In the genomic region with DNA sequence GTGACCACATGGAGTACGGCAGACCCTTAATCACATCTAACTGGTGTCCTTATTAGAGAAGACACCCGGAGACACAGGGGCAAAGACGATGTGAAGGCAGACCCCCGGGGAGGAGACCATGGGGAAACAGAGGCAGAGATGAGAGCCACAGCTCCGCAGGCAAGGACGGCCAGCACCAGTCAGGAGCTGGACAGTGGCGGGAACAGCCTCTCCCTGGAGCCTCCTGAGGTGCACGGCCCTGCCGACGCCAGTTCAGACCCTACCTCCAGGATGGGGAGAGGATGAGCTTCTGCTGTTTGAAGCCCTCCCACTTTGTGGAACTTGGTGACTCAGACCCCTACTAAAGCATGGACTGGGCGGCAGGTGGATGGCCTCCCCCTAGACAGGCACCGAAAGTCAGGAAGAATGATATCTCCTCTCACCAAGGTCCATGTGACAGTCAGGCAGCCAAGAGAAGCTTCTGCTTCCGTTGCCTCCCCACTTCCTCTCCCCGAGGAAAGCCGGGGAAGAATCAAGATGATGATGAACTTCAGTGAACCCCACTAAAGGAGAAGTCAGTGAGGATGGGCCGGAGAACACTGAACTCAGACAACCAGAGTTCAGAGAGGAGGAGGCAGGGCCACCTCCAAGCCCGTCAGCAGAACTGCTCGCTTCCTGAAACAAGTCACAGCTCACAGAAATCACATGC, we compare ENCODE assay signal across 1 cellular context.
A peak's percentile ranks its signal among the peaks of the same experiment; 100 is the strongest.
TF ChIP-seq lines count a peak whose summit lies in the region.

No MANE protein-coding gene starts in this region.

TF ChIP-seq in K562, 482 proteins besides CTCF, POLR2A, EP300 and RAD21 (continued from another document):
- TF ChIP-seq, protein P1, sequence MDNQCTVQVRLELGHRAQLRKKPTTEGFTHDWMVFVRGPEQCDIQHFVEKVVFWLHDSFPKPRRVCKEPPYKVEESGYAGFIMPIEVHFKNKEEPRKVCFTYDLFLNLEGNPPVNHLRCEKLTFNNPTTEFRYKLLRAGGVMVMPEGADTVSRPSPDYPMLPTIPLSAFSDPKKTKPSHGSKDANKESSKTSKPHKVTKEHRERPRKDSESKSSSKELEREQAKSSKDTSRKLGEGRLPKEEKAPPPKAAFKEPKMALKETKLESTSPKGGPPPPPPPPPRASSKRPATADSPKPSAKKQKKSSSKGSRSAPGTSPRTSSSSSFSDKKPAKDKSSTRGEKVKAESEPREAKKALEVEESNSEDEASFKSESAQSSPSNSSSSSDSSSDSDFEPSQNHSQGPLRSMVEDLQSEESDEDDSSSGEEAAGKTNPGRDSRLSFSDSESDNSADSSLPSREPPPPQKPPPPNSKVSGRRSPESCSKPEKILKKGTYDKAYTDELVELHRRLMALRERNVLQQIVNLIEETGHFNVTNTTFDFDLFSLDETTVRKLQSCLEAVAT (IDR thresholded peaks at IDR 0.05) = no peak
- TF ChIP-seq GABPA (tag; conservative IDR thresholded peaks at IDR 0.05; ENCODE audit: low read depth) = peak; percentile 50
- 0 out of 2 replicates have a peak, but pooled peaks have one; percentile 35 for TF ChIP-seq CTBP1 (IDR thresholded peaks at IDR 0.05; ENCODE audit: borderline replicate concordance)
- no peak for TF ChIP-seq CBX1 (IDR thresholded peaks at IDR 0.05; ENCODE audit: low read depth)
- no peak for TF ChIP-seq ASH1L (IDR thresholded peaks at IDR 0.05; ENCODE audit: borderline replicate concordance, low read depth, partially characterized antibody)
- peak; percentile 34; the same call in 1 of the 2 replicates for TF ChIP-seq ETV1 (tag; conservative IDR thresholded peaks at IDR 0.05; ENCODE audit: low read depth)
- TF ChIP-seq, protein P2, sequence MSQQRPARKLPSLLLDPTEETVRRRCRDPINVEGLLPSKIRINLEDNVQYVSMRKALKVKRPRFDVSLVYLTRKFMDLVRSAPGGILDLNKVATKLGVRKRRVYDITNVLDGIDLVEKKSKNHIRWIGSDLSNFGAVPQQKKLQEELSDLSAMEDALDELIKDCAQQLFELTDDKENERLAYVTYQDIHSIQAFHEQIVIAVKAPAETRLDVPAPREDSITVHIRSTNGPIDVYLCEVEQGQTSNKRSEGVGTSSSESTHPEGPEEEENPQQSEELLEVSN (IDR thresholded peaks at IDR 0.05; ENCODE audit: borderline replicate concordance in 1 of 2, extremely low read depth in 1 of 2, insufficient read depth in 1 of 2, insufficient read length in 1 of 2, low read depth in 1 of 2, low read length in 1 of 2, poor library complexity in 1 of 2, severe bottlenecking in 1 of 2) = peak in 1 of 2 experiments; percentile 9
- TF ChIP-seq, protein P3, sequence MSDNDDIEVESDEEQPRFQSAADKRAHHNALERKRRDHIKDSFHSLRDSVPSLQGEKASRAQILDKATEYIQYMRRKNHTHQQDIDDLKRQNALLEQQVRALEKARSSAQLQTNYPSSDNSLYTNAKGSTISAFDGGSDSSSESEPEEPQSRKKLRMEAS (CRISPR knock-in tag; IDR thresholded peaks at IDR 0.05) = peak; percentile 49
- TF ChIP-seq, protein P4, sequence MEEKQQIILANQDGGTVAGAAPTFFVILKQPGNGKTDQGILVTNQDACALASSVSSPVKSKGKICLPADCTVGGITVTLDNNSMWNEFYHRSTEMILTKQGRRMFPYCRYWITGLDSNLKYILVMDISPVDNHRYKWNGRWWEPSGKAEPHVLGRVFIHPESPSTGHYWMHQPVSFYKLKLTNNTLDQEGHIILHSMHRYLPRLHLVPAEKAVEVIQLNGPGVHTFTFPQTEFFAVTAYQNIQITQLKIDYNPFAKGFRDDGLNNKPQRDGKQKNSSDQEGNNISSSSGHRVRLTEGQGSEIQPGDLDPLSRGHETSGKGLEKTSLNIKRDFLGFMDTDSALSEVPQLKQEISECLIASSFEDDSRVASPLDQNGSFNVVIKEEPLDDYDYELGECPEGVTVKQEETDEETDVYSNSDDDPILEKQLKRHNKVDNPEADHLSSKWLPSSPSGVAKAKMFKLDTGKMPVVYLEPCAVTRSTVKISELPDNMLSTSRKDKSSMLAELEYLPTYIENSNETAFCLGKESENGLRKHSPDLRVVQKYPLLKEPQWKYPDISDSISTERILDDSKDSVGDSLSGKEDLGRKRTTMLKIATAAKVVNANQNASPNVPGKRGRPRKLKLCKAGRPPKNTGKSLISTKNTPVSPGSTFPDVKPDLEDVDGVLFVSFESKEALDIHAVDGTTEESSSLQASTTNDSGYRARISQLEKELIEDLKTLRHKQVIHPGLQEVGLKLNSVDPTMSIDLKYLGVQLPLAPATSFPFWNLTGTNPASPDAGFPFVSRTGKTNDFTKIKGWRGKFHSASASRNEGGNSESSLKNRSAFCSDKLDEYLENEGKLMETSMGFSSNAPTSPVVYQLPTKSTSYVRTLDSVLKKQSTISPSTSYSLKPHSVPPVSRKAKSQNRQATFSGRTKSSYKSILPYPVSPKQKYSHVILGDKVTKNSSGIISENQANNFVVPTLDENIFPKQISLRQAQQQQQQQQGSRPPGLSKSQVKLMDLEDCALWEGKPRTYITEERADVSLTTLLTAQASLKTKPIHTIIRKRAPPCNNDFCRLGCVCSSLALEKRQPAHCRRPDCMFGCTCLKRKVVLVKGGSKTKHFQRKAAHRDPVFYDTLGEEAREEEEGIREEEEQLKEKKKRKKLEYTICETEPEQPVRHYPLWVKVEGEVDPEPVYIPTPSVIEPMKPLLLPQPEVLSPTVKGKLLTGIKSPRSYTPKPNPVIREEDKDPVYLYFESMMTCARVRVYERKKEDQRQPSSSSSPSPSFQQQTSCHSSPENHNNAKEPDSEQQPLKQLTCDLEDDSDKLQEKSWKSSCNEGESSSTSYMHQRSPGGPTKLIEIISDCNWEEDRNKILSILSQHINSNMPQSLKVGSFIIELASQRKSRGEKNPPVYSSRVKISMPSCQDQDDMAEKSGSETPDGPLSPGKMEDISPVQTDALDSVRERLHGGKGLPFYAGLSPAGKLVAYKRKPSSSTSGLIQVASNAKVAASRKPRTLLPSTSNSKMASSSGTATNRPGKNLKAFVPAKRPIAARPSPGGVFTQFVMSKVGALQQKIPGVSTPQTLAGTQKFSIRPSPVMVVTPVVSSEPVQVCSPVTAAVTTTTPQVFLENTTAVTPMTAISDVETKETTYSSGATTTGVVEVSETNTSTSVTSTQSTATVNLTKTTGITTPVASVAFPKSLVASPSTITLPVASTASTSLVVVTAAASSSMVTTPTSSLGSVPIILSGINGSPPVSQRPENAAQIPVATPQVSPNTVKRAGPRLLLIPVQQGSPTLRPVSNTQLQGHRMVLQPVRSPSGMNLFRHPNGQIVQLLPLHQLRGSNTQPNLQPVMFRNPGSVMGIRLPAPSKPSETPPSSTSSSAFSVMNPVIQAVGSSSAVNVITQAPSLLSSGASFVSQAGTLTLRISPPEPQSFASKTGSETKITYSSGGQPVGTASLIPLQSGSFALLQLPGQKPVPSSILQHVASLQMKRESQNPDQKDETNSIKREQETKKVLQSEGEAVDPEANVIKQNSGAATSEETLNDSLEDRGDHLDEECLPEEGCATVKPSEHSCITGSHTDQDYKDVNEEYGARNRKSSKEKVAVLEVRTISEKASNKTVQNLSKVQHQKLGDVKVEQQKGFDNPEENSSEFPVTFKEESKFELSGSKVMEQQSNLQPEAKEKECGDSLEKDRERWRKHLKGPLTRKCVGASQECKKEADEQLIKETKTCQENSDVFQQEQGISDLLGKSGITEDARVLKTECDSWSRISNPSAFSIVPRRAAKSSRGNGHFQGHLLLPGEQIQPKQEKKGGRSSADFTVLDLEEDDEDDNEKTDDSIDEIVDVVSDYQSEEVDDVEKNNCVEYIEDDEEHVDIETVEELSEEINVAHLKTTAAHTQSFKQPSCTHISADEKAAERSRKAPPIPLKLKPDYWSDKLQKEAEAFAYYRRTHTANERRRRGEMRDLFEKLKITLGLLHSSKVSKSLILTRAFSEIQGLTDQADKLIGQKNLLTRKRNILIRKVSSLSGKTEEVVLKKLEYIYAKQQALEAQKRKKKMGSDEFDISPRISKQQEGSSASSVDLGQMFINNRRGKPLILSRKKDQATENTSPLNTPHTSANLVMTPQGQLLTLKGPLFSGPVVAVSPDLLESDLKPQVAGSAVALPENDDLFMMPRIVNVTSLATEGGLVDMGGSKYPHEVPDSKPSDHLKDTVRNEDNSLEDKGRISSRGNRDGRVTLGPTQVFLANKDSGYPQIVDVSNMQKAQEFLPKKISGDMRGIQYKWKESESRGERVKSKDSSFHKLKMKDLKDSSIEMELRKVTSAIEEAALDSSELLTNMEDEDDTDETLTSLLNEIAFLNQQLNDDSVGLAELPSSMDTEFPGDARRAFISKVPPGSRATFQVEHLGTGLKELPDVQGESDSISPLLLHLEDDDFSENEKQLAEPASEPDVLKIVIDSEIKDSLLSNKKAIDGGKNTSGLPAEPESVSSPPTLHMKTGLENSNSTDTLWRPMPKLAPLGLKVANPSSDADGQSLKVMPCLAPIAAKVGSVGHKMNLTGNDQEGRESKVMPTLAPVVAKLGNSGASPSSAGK (IDR thresholded peaks at IDR 0.05) = peak; percentile 57; the same call in 1 of the 2 replicates
- TF ChIP-seq L3MBTL2 (IDR thresholded peaks at IDR 0.05) = peak; percentile 74
- no peak for TF ChIP-seq NR2C2 (CRISPR knock-in tag; IDR thresholded peaks at IDR 0.05)
- peak; percentile 58 for TF ChIP-seq NR2C2 (tag; IDR thresholded peaks at IDR 0.05)
